In the genomic region with DNA sequence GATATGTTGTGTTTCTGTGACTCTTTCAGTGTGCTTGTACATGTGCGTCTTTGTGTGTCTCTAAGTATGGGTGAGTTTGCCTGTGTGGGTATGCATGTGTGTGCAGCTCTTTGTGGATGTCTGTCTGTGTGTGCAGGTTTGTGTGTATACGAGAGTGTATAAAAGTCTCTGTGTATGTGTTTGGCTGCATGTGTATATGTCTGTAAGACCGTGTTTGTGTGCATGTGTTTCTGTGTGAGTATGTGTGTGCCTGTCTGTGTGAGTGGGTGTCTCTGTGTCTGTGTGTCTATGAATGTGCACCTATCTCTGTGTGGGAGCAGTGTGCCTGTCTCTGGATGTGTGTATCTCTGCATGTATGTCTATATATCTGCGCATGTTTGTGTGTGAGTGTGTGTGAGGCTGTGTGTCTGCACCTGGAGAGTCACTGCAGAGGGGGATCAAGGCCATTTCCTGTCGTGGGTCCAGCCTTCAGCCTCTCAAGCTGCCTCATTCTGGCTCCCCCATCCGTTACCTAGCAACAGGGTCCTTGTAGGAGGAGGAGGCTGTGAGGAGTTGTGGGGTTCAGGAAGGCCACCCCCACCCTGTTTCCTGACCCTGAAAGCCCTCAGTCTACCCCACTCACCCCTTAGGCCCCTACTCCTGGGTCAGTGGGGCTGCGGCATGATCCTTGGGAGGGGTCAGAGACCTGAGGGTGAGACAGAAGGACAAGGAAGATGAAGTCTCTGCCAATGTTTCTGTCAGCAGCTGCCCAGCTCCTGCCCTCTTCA, we compare ENCODE assay signal across 13 cellular contexts. TPM values are rescaled to one million over a fixed set of nuclear protein-coding genes. Genes with fewer than 3 reads are reported as not detected.
DNase-seq lines count a peak whose midpoint lies in the region; ATAC-seq and TF ChIP-seq lines count a peak whose summit lies in the region.
"Had no signal": no experiment of that assay in that cellular context is flagged by ENCODE, and none has a peak within 500 bp of the region (broad histone marks: within the 10 kb centered on the region; RNA-seq: fewer than 3 reads in every experiment).

No MANE protein-coding gene starts in this region.

- H3K79me2 ChIP-seq in neural cell (replicated peaks; ENCODE audit: insufficient read depth, low read length), result no peaks in the 10 kb centered on the region

- H3K4me1 ChIP-seq in sigmoid colon, result peaks cover 0 to 7% (median 0%) of the 10 kb centered on the region in 4 donors
- H3K4me1 ChIP-seq in tibial nerve, result peaks cover 0 to 18% (median 12%) of the 10 kb centered on the region in 4 donors

- peak; percentile 17 for ATAC-seq in GM21786 (IDR thresholded peaks at IDR 0.05; ENCODE audit: unreplicated experiment)
- ATAC-seq in HG02981 (IDR thresholded peaks at IDR 0.05; ENCODE audit: unreplicated experiment), result no peak

- H3K27me3 ChIP-seq in neural cell (ENCODE audit: insufficient read depth, low read depth, low read length), result no peaks in the 10 kb centered on the region
- no peaks in the 10 kb centered on the region for H3K27me3 ChIP-seq in sigmoid colon
- no peaks in the 10 kb centered on the region for H3K27me3 ChIP-seq in tibial nerve

- intact Hi-C loops in sigmoid colon (cut with DNase I), result no loop called here

- H3K4me3 ChIP-seq in neural cell (ENCODE audit: low read length) (no peak overlapping the region), sigmoid colon (no peak overlapping the region), tibial nerve (no peak overlapping the region)
- H3K4me3 ChIP-seq: lung had no signal

- TF ChIP-seq POLR2A in sigmoid colon (IDR thresholded peaks at IDR 0.05) (no peak), tibial nerve (IDR thresholded peaks at IDR 0.05) (no peak)

- peak; percentile 48 for DNase-seq in DMS153 (lab: John Stamatoyannopoulos, UW)
- DNase-seq in DMS153 treated with DMSO at 0.1 percent for 48 hours (lab: John Stamatoyannopoulos, UW; ENCODE audit: unreplicated experiment), result no peak
- peak; percentile 34 for DNase-seq in NCI-H510A treated with DMSO at 0.1 percent for 48 hours (lab: John Stamatoyannopoulos, UW)
- no peak for DNase-seq in sigmoid colon
- no peak for DNase-seq in tibial nerve (ENCODE audit: low spot score in 2 of 2)
- DNase-seq: activated gamma-delta T cell treated with Interleukin-2 at 50 U/mL for 16 hours, NCI-H1930 had no signal

- H3K27ac ChIP-seq in neural cell (ENCODE audit: low read length) (peak overlapping the region; percentile 29), sigmoid colon (peak overlapping the region in 1 of 4 donors; percentile 7), tibial nerve (no peak overlapping the region)

- H3K36me3 ChIP-seq in neural cell (ENCODE audit: insufficient read depth, low read length) (no peaks in the 10 kb centered on the region), sigmoid colon (no peaks in the 10 kb centered on the region), tibial nerve (no peaks in the 10 kb centered on the region)

- TF ChIP-seq EP300 in neural cell (conservative IDR thresholded peaks at IDR 0.05; ENCODE audit: poor library complexity, severe bottlenecking), result no peak
- TF ChIP-seq EP300 in sigmoid colon (IDR thresholded peaks at IDR 0.05), result no peak
- TF ChIP-seq EP300 in tibial nerve (IDR thresholded peaks at IDR 0.05), result no peak

- no peaks in the 10 kb centered on the region for H4K20me1 ChIP-seq in neural cell (ENCODE audit: insufficient read depth)

- H3K4me2 ChIP-seq in neural cell (ENCODE audit: low read length), result peak overlapping the region; percentile 3

- no peaks in the 10 kb centered on the region for H3F3A ChIP-seq in neural cell (ENCODE audit: insufficient read depth, low read length, poor library complexity, severe bottlenecking)

- no peak for TF ChIP-seq RAD21 in neural cell (conservative IDR thresholded peaks at IDR 0.05)

- H2AFZ ChIP-seq in neural cell (ENCODE audit: low read depth, low read length), result peak overlapping the region; percentile 18

- 56 to 66% methylated on average over 7 of the region's 7 CpGs for WGBS in sigmoid colon, 2 donors
- WGBS in tibial nerve, 2 donors, result 58 to 60% methylated on average over 7 of the region's 7 CpGs

- H3K9ac ChIP-seq in neural cell (ENCODE audit: low read length), result peak overlapping the region; percentile 32

- TF ChIP-seq CTCF in neural cell (IDR thresholded peaks at IDR 0.05; ENCODE audit: poor library complexity, severe bottlenecking) (no peak), sigmoid colon (IDR thresholded peaks at IDR 0.05) (no peak), tibial nerve (IDR thresholded peaks at IDR 0.05) (no peak)

- H3K9me3 ChIP-seq in neural cell (ENCODE audit: low read length), result no peaks in the 10 kb centered on the region
- no peaks in the 10 kb centered on the region for H3K9me3 ChIP-seq in sigmoid colon
- no peaks in the 10 kb centered on the region for H3K9me3 ChIP-seq in tibial nerve

- H3K9me2 ChIP-seq in neural cell (ENCODE audit: insufficient read depth, low read length), result no peaks in the 10 kb centered on the region

TF ChIP-seq in neural cell, 6 proteins besides CTCF, POLR2A, EP300 and RAD21:
- TF ChIP-seq SMC3 (conservative IDR thresholded peaks at IDR 0.05; ENCODE audit: poor library complexity), result no peak
- TF ChIP-seq TAF1 (IDR thresholded peaks at IDR 0.05; ENCODE audit: low read depth), result no peak
- no peak for TF ChIP-seq MXI1 (conservative IDR thresholded peaks at IDR 0.05; ENCODE audit: poor library complexity, severe bottlenecking)
- no peak for TF ChIP-seq POLR2AphosphoS5 (IDR thresholded peaks at IDR 0.05)
- no peak for TF ChIP-seq REST (IDR thresholded peaks at IDR 0.05; ENCODE audit: borderline replicate concordance)
- TF ChIP-seq EZH2 (IDR thresholded peaks at IDR 0.05; ENCODE audit: borderline replicate concordance, insufficient read depth, low read length, poor library complexity, severe bottlenecking), result no peak

RNA-seq across cellular contexts. Expression of gene FGR, which starts 10.3 kb away (rescaled TPM):
- polyA plus RNA-seq in neural cell (not detected in 2 replicates), sigmoid colon (10 to 100 TPM in 1 of 3 donors, 1 to 10 TPM in 2; 3.0 to 14.4 (median 5.1) TPM)
- polyA minus RNA-seq in neural cell, result not detected in 2 replicates
- total RNA-seq in sigmoid colon (10 to 100 TPM in 1 of 4 donors, 1 to 10 TPM in 3; 6.6 to 11.4 (median 8.0) TPM), tibial nerve (10 to 100 TPM; 18.4 to 63.9 (median 22.6) TPM)
- total RNA-seq: A172, chondrocyte had no signal

RNA-seq across cellular contexts. Expression of gene AHDC1, which starts 20.7 kb away (rescaled TPM):
- polyA plus RNA-seq in neural cell, result 5.3 and 18.4 TPM in 2 replicates
- 28.0 and 30.7 TPM in 2 replicates for polyA minus RNA-seq in neural cell
- 10 to 100 TPM; 10.9 to 34.1 (median 14.3) TPM for total RNA-seq in sigmoid colon
- polyA plus RNA-seq in sigmoid colon, result 10 to 100 TPM in 1 of 3 donors, 1 to 10 TPM in 2; 1.8 to 17.4 (median 2.1) TPM
- total RNA-seq in tibial nerve, result 10 to 100 TPM; 26.4 to 39.9 (median 34.6) TPM

RNA-seq across cellular contexts. Expression of gene IFI6, which starts 47.3 kb away (rescaled TPM):
- 0.35 and 1.8 TPM in 2 replicates for polyA plus RNA-seq in neural cell
- polyA minus RNA-seq in neural cell, result not detected in 2 replicates
- 100 to 1,000 TPM in 2 of 4 donors, 10 to 100 TPM in 2; 33.6 to 118 (median 82.0) TPM for total RNA-seq in sigmoid colon
- 100 to 1,000 TPM in 1 of 3 donors, 10 to 100 TPM in 1, 1 to 10 TPM in 1; 9.0 to 245 (median 16.0) TPM for polyA plus RNA-seq in sigmoid colon
- 10 to 100 TPM; 28.2 to 79.3 (median 69.4) TPM for total RNA-seq in tibial nerve

Comparison
In these comparisons a context has a peak if more than half of its experiments do, and no peak if none do; other contexts are left out.
1. DNase-seq: peak in DMS153 (single experiment) and NCI-H510A treated with DMSO at 0.1 percent for 48 hours (single experiment); none in DMS153 treated with DMSO at 0.1 percent for 48 hours (single experiment), sigmoid colon (single experiment) and tibial nerve (0 of 2).